1 cellular context compared by ENCODE assay signal in genomic region chr5:56100429-56101176, GRCh38.
TF ChIP-seq lines count a peak whose summit lies in the region.

No MANE protein-coding gene starts in this region.

TF ChIP-seq in IMR-90, 13 proteins besides CTCF, POLR2A, EP300 and RAD21:
- no peak for TF ChIP-seq CEBPB (IDR thresholded peaks at IDR 0.05; ENCODE audit: low read depth, low read length)
- no peak for TF ChIP-seq CHD1 (IDR thresholded peaks at IDR 0.05; ENCODE audit: low read depth, low read length)
- TF ChIP-seq FOS (IDR thresholded peaks at IDR 0.05; ENCODE audit: low read depth, low read length) = no peak
- no peak for TF ChIP-seq USF2 (IDR thresholded peaks at IDR 0.05; ENCODE audit: low read depth, low read length)
- TF ChIP-seq BHLHE40 (IDR thresholded peaks at IDR 0.05; ENCODE audit: low read depth, low read length) = no peak
- no peak for TF ChIP-seq MAZ (IDR thresholded peaks at IDR 0.05; ENCODE audit: borderline replicate concordance, low read depth, low read length)
